In genomic region chr20:47454298-47455132, GRCh38 we compare ENCODE assay signal across 18 cellular contexts. TPM values are rescaled to one million over a fixed set of nuclear protein-coding genes. Genes with fewer than 3 reads are reported as not detected.
A peak's percentile ranks its signal among the peaks of the same experiment; 100 is the strongest.
DNase-seq lines count a peak whose midpoint lies in the region; ATAC-seq, FAIRE-seq and TF ChIP-seq lines count a peak whose summit lies in the region.
"Had no signal": no experiment of that assay in that cellular context is flagged by ENCODE, and none has a peak within 500 bp of the region (broad histone marks: within the 10 kb centered on the region; RNA-seq: fewer than 3 reads in every experiment).

No MANE protein-coding gene starts in this region.

- H2BK120ac ChIP-seq in H1 (replicated peaks; ENCODE audit: low read depth, low read length): no peak overlapping the region

- no peak overlapping the region for H3K23ac ChIP-seq in H1 (ENCODE audit: insufficient read length)

- H3K36me3 Mint-ChIP-seq in GM23338 (ENCODE audit: low read depth) (no peaks in the 10 kb centered on the region), mesothelial cell of epicardium (no peaks in the 10 kb centered on the region)

- H3K4me3 ChIP-seq in GM23338: no peak overlapping the region
- no peak overlapping the region for H3K4me3 ChIP-seq in Panc1 (ENCODE audit: low read depth in 2 of 2, low read length in 2 of 2)
- no peak overlapping the region for H3K4me3 ChIP-seq in H1 (ENCODE audit: extremely low read depth in 1 of 4, insufficient read depth in 2 of 4, low read depth in 3 of 4, low read length in 4 of 4)
- no peak overlapping the region for H3K4me3 ChIP-seq in gastroesophageal sphincter
- H3K4me3 ChIP-seq: psoas muscle, suprapubic skin had no signal

- DNase-seq in GM23338 (ENCODE audit: low spot score) (no peak), Panc1 (ENCODE audit: low read depth, low spot score) (no peak), H1 (ENCODE audit: low read depth in 1 of 2, low spot score in 2 of 2) (no peak), mesothelial cell of epicardium (ENCODE audit: low spot score in 2 of 2, unreplicated experiment in 2 of 2) (no peak), SW 1271 (lab: John Stamatoyannopoulos, UW) (no peak)
- DNase-seq in stimulated activated CD4-positive, alpha-beta T cell treated with anti-CD3 and anti-CD28 coated beads, Interleukin-4, amount 100 ng/mL, for 1 hour: no peak
- no peak for DNase-seq in activated CD8-positive, alpha-beta memory T cell treated with anti-CD3 and anti-CD28 coated beads, Interleukin-2, amount 50 U/mL, for 48 hours
- DNase-seq: activated naive CD4-positive, alpha-beta T cell; caudate nucleus; DMS53; naive thymus-derived CD4-positive, alpha-beta T cell; NCI-H2029; NCI-H82; psoas muscle; T1000 had no signal

- CTCF ChIA-PET in Panc1 (lab: Charles Lee) (interaction anchor here (1.3 kb wide), 1 partner anchor 70 kb away, joined by 3 read pairs; no protein-coding TSS in a partner anchor), H1 (lab: Charles Lee; ENCODE audit: partially characterized antibody) (interaction anchor here (0.9 to 1.4 kb wide), 2 partner anchors 10 to 85 kb away, joined by 3 read pairs; no protein-coding TSS in a partner anchor)

- H3K9me3 Mint-ChIP-seq in GM23338: no peaks in the 10 kb centered on the region
- peaks cover 5% of the 10 kb centered on the region for H3K9me3 Mint-ChIP-seq in mesothelial cell of epicardium

- H3K4ac ChIP-seq in H1 (replicated peaks; ENCODE audit: insufficient read length, low read depth, low read length): no peak overlapping the region

- no TSS peak for BruUV-seq in Panc1 (replicated peaks; lab: Mats Ljungman, UMichigan)

- H3K27me3 ChIP-seq in GM23338 (ENCODE audit: insufficient read depth): no peaks in the 10 kb centered on the region
- H3K27me3 ChIP-seq in Panc1 (ENCODE audit: control insufficient read depth, insufficient read depth, low read length): no peaks in the 10 kb centered on the region
- no peaks in the 10 kb centered on the region; a peak in 1 of 7 replicates for H3K27me3 ChIP-seq in H1 (replicated peaks in 1 of 4; ENCODE audit: control insufficient read depth in 3 of 4, extremely low read depth in 1 of 4, insufficient read depth in 3 of 4, low read length in 3 of 4)
- H3K27me3 ChIP-seq in gastroesophageal sphincter: no peaks in the 10 kb centered on the region
- H3K27me3 ChIP-seq: suprapubic skin had no signal

- no peaks in the 10 kb centered on the region for H3F3A ChIP-seq in GM23338 (replicated peaks; ENCODE audit: low read depth)

- no peak overlapping the region for H4K5ac ChIP-seq in H1 (ENCODE audit: insufficient read length, low read depth, low read length)

- H3K79me2 ChIP-seq in GM23338 (replicated peaks; ENCODE audit: insufficient read depth) (no peaks in the 10 kb centered on the region), H1 (ENCODE audit: control insufficient read depth in 1 of 2, insufficient read depth in 2 of 2, low read length in 2 of 2) (no peaks in the 10 kb centered on the region)

- no peak overlapping the region for H4K91ac ChIP-seq in H1 (replicated peaks; ENCODE audit: insufficient read length, low read length)

- H3K4me1 Mint-ChIP-seq in GM23338: no peaks in the 10 kb centered on the region
- H3K4me1 Mint-ChIP-seq in mesothelial cell of epicardium: peaks cover 14% of the 10 kb centered on the region

- no peak overlapping the region for H2BK5ac ChIP-seq in H1 (ENCODE audit: low read depth, low read length)

- H3K14ac ChIP-seq in H1 (ENCODE audit: insufficient read length): no peak overlapping the region

- no peaks in the 10 kb centered on the region for H3K23me2 ChIP-seq in H1 (ENCODE audit: low read depth, low read length)

- H3K4me1 ChIP-seq in GM23338 (ENCODE audit: insufficient read depth): no peaks in the 10 kb centered on the region
- peaks cover 17% of the 10 kb centered on the region; the same call in 1 of the 2 replicates for H3K4me1 ChIP-seq in Panc1 (ENCODE audit: control insufficient read depth, insufficient read depth, low read length)
- no peaks in the 10 kb centered on the region for H3K4me1 ChIP-seq in H1 (replicated peaks in 1 of 4; ENCODE audit: control insufficient read depth in 3 of 4, insufficient read depth in 4 of 4, low read length in 3 of 4)
- no peaks in the 10 kb centered on the region for H3K4me1 ChIP-seq in gastroesophageal sphincter
- H3K4me1 ChIP-seq: psoas muscle had no signal

- no peak overlapping the region for H2AK5ac ChIP-seq in H1 (ENCODE audit: low read depth, low read length)

- H3K18ac ChIP-seq in H1 (ENCODE audit: extremely low read depth, low read length): no peak overlapping the region

- H4K20me1 ChIP-seq in GM23338 (replicated peaks; ENCODE audit: insufficient read depth): no peaks in the 10 kb centered on the region
- H4K20me1 ChIP-seq in H1 (replicated peaks in 1 of 2; ENCODE audit: control insufficient read depth in 1 of 2, insufficient read depth in 2 of 2, low read length in 2 of 2): no peaks in the 10 kb centered on the region

- no peak overlapping the region for H2BK20ac ChIP-seq in H1 (ENCODE audit: low read length)

- H3K79me1 ChIP-seq in H1 (ENCODE audit: low read depth, low read length): no peaks in the 10 kb centered on the region

- whole genome bisulfite sequencing in H1 (ENCODE audit: extremely low coverage in 1 of 2, insufficient coverage in 1 of 2, insufficient read length in 1 of 2, insufficient replicate concordance in 2 of 2, low coverage in 1 of 2, low lambda C conversion rate in 2 of 2, missing lambda C conversion rate in 1 of 2), 2 experiments: 93% methylated on average over 10 of the region's 10 CpGs; no CpG with 5 or more reads in 1 of the 2 experiments
- WGBS in gastroesophageal sphincter (ENCODE audit: low coverage in 1 of 2), 2 donors: 88 to 98% methylated on average over 6 to 8 of the region's 10 CpGs

- TF ChIP-seq EP300 in H1 (IDR thresholded peaks at IDR 0.05; ENCODE audit: borderline replicate concordance in 1 of 2, low read depth in 2 of 2, low read length in 2 of 2) (no peak), gastroesophageal sphincter (IDR thresholded peaks at IDR 0.05) (no peak)

- intact Hi-C loops in Panc1 (cut with micrococcal nuclease; ENCODE audit: unreplicated experiment): no loop called here

- POLR2A ChIA-PET in Panc1 (lab: Charles Lee): no interaction called here
- POLR2A ChIA-PET in H1 (lab: Charles Lee; ENCODE audit: partially characterized antibody): interaction anchor here (0.7 kb wide), 1 partner anchor 16 kb away, joined by 3 read pairs; no protein-coding TSS in a partner anchor

- H3K27me3 Mint-ChIP-seq in GM23338 (ENCODE audit: insufficient read depth, low read depth, poor library complexity) (no peaks in the 10 kb centered on the region), mesothelial cell of epicardium (ENCODE audit: low read depth) (no peaks in the 10 kb centered on the region)

- FAIRE-seq in H1 (lab: Jason Lieb, UNC): no peak
- FAIRE-seq: H54 had no signal

- TF ChIP-seq CTCF in GM23338 (conservative IDR thresholded peaks at IDR 0.05; ENCODE audit: low read depth in 2 of 2) (no peak), Panc1 (IDR thresholded peaks at IDR 0.05) (no peak), H1 (IDR thresholded peaks at IDR 0.05; ENCODE audit: control extremely low read depth in 1 of 3, insufficient read depth in 1 of 3, low read depth in 1 of 3, low read length in 3 of 3) (no peak), mesothelial cell of epicardium (IDR thresholded peaks at IDR 0.05; ENCODE audit: unreplicated experiment) (no peak), gastroesophageal sphincter (IDR thresholded peaks at IDR 0.05) (no peak)

- no peak overlapping the region for H4K8ac ChIP-seq in H1 (ENCODE audit: extremely low read depth, insufficient read depth, low read length)

- H3K27ac Mint-ChIP-seq in GM23338: no peak overlapping the region
- peak overlapping the region; percentile 43 for H3K27ac Mint-ChIP-seq in mesothelial cell of epicardium

- TF ChIP-seq POLR2A in H1 (IDR thresholded peaks at IDR 0.05; ENCODE audit: control extremely low read depth in 1 of 2, low read depth in 2 of 2, low read length in 2 of 2) (no peak), gastroesophageal sphincter (IDR thresholded peaks at IDR 0.05) (no peak)

- ATAC-seq in GM23338: no peak
- no peak for ATAC-seq in Panc1
- no peak for ATAC-seq in gastroesophageal sphincter
- ATAC-seq: naive thymus-derived CD4-positive, alpha-beta T cell; psoas muscle had no signal

- in situ Hi-C loops in Panc1 (cut with HindIII; ENCODE audit: low pct_unique_long_range_greater_than_20kb, low sequenced_read_pairs): no loop called here

- H3K4me2 ChIP-seq in GM23338 (no peak overlapping the region), H1 (ENCODE audit: insufficient read depth in 1 of 2, low read depth in 2 of 2, low read length in 2 of 2) (no peak overlapping the region)

- no peaks in the 10 kb centered on the region for H3K9me2 ChIP-seq in GM23338 (ENCODE audit: insufficient read depth)

- H2BK15ac ChIP-seq in H1 (ENCODE audit: low read length): no peak overlapping the region

- H2BK12ac ChIP-seq in H1 (ENCODE audit: low read depth, low read length): no peak overlapping the region

- H3K36me3 ChIP-seq in GM23338 (ENCODE audit: insufficient read depth) (no peaks in the 10 kb centered on the region), Panc1 (ENCODE audit: control insufficient read depth, insufficient read depth, low read length) (no peaks in the 10 kb centered on the region), H1 (ENCODE audit: control insufficient read depth in 2 of 4, insufficient read depth in 4 of 4, low read length in 3 of 4) (no peaks in the 10 kb centered on the region), gastroesophageal sphincter (no peaks in the 10 kb centered on the region)
- H3K36me3 ChIP-seq: suprapubic skin had no signal

- H3K9ac ChIP-seq in H1 (replicated peaks in 1 of 4; ENCODE audit: extremely low read depth in 1 of 4, low read depth in 3 of 4, low read length in 3 of 4): no peak overlapping the region

- H2AFZ ChIP-seq in GM23338 (peak overlapping the region; percentile 64), H1 (ENCODE audit: low read length) (no peak overlapping the region)

- H3K9me3 ChIP-seq in Panc1 (ENCODE audit: control insufficient read depth, insufficient read depth, low read depth, low read length) (no peaks in the 10 kb centered on the region), H1 (ENCODE audit: insufficient read depth in 2 of 2, low read depth in 1 of 2, low read length in 1 of 2) (no peaks in the 10 kb centered on the region), gastroesophageal sphincter (no peaks in the 10 kb centered on the region)
- H3K9me3 ChIP-seq: psoas muscle, suprapubic skin had no signal

- H3K4me3 Mint-ChIP-seq in GM23338: no peak overlapping the region
- H3K4me3 Mint-ChIP-seq in mesothelial cell of epicardium: no peak overlapping the region

- no peak overlapping the region for H3K56ac ChIP-seq in H1 (replicated peaks; ENCODE audit: insufficient read length, low read depth, low read length)

- TF ChIP-seq RAD21 in H1 (IDR thresholded peaks at IDR 0.05 in 1 of 2, conservative IDR thresholded peaks at IDR 0.05 in 1 of 2; ENCODE audit: low read depth in 2 of 2, low read length in 2 of 2): no peak

- H3K27ac ChIP-seq in GM23338 (ENCODE audit: low read depth) (peak overlapping the region; percentile 4; the same call in 1 of the 2 replicates), Panc1 (ENCODE audit: low read length) (peak overlapping the region; percentile 72), H1 (ENCODE audit: low read depth, low read length) (no peak overlapping the region), gastroesophageal sphincter (no peak overlapping the region)
- H3K27ac ChIP-seq: psoas muscle, suprapubic skin had no signal

RNA-seq across cellular contexts. Expression of gene NCOA3, which starts 47.2 kb away (rescaled TPM):
- total RNA-seq in GM23338 (2014; rRNA removed; shearing (Covaris generic)): 20.6 and 25.8 TPM in 2 replicates
- polyA plus RNA-seq in GM23338 (2016; fragmentation: Nextera tagmentation; extraction: Ambion mirVana): 6.6 and 6.7 TPM in 2 replicates
- 47.7 TPM for total RNA-seq in Panc1 (2021; ENCODE audit: unreplicated experiment)
- 16.3 TPM for polyA plus RNA-seq in Panc1 (2012; ENCODE audit: insufficient read length)
- 21.1 and 24.7 TPM in 2 replicates for total RNA-seq in H1 (2021; fragmentation: NEBNext Ultra II Directional; extraction: Animal tissue kit (Norgen Biotek cat#: 25700))
- 6.7 and 7.9 TPM in 2 replicates for polyA plus RNA-seq in H1 (2011; rRNA removed)
- polyA plus RNA-seq in H1 (2011; cell fraction: cytosol; rRNA removed): 10.4 TPM
- polyA plus RNA-seq in H1 (2011; cell fraction: nucleus; rRNA removed): 14.1 TPM
- 6.9 to 12.3 TPM (median 9.0 TPM) in 4 replicates for polyA plus RNA-seq in H1 (2012, experiment 1 of 2)
- 0.51 TPM for polyA plus RNA-seq in H1 (2012, experiment 2 of 2)
- polyA plus RNA-seq in H1 (2013, experiment 1 of 2): 10.1 TPM
- 10.3 TPM for polyA plus RNA-seq in H1 (2013, experiment 2 of 2)
- polyA minus RNA-seq in H1 (2011; rRNA and poly(A)+ RNA removed): 34.1 and 42.0 TPM in 2 replicates
- polyA minus RNA-seq in H1 (2011; cell fraction: cytosol; rRNA and poly(A)+ RNA removed): 18.4 TPM
- 29.2 TPM for polyA minus RNA-seq in H1 (2011; cell fraction: nucleus; rRNA and poly(A)+ RNA removed)
- total RNA-seq in mesothelial cell of epicardium: 45.9 to 49.8 TPM (median 47.1 TPM) in 3 replicates
- 10 to 100 TPM; 28.8 to 44.5 (median 37.6) TPM for total RNA-seq in gastroesophageal sphincter

Comparison
In these comparisons a context has a peak if more than half of its experiments do, and no peak if none do; other contexts are left out.
1. H3K27ac ChIP-seq: peak in GM23338 (single experiment) and Panc1 (single experiment); none in H1 (single experiment) and gastroesophageal sphincter (0 of 4).